Comparison of ENCODE assay signal across 1 cellular context in genomic region chr17:781920-782731, GRCh38.
TF ChIP-seq lines count a peak whose summit lies in the region.

A gene with protein sequence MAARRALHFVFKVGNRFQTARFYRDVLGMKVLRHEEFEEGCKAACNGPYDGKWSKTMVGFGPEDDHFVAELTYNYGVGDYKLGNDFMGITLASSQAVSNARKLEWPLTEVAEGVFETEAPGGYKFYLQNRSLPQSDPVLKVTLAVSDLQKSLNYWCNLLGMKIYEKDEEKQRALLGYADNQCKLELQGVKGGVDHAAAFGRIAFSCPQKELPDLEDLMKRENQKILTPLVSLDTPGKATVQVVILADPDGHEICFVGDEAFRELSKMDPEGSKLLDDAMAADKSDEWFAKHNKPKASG (minus strand): TSS chr17:782280. CDS start chr17:782255, 25 bp downstream.
A gene with protein sequence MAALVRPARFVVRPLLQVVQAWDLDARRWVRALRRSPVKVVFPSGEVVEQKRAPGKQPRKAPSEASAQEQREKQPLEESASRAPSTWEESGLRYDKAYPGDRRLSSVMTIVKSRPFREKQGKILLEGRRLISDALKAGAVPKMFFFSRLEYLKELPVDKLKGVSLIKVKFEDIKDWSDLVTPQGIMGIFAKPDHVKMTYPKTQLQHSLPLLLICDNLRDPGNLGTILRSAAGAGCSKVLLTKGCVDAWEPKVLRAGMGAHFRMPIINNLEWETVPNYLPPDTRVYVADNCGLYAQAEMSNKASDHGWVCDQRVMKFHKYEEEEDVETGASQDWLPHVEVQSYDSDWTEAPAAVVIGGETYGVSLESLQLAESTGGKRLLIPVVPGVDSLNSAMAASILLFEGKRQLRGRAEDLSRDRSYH (plus strand): TSS chr17:782353. CDS start chr17:782379, 26 bp downstream.

TF ChIP-seq in K562, 482 proteins besides CTCF, POLR2A, EP300 and RAD21 (continued from another document and continues in another):
- TF ChIP-seq CREB5 (CRISPR knock-in tag; IDR thresholded peaks at IDR 0.05) (no peak), FOXA3 (CRISPR knock-in tag; conservative IDR thresholded peaks at IDR 0.05 in 1 of 2, IDR thresholded peaks at IDR 0.05 in 1 of 2) (no peak), XRCC4 (IDR thresholded peaks at IDR 0.05; ENCODE audit: extremely low read depth, insufficient read depth, insufficient read length) (no peak), MXD1 (CRISPR knock-in tag; IDR thresholded peaks at IDR 0.05; ENCODE audit: borderline replicate concordance, poor library complexity, severe bottlenecking) (peak; percentile 89), ZNF740 (CRISPR knock-in tag; IDR thresholded peaks at IDR 0.05) (no peak), ZNF740 (tag; IDR thresholded peaks at IDR 0.05) (no peak), RHOXF2B (CRISPR knock-in tag; conservative IDR thresholded peaks at IDR 0.05) (no peak), RNF2 (IDR thresholded peaks at IDR 0.05) (0 out of 2 replicates have a peak, but pooled peaks have one; percentile 35), FOXM1 (IDR thresholded peaks at IDR 0.05; ENCODE audit: low read depth) (no peak), FOXM1 (CRISPR knock-in tag; IDR thresholded peaks at IDR 0.05; ENCODE audit: low read depth) (no peak), ZNF134 (CRISPR knock-in tag; conservative IDR thresholded peaks at IDR 0.05) (no peak), IRF1 (CRISPR knock-in tag; IDR thresholded peaks at IDR 0.05; ENCODE audit: borderline replicate concordance) (no peak), KLF6 (CRISPR knock-in tag; IDR thresholded peaks at IDR 0.05; ENCODE audit: borderline replicate concordance) (no peak), ZSCAN32 (CRISPR knock-in tag; IDR thresholded peaks at IDR 0.05) (no peak), GABPB1 (CRISPR knock-in tag; IDR thresholded peaks at IDR 0.05) (peak; percentile 42), TEAD4 (IDR thresholded peaks at IDR 0.05; ENCODE audit: low read length) (no peak), TEAD4 (CRISPR knock-in tag; IDR thresholded peaks at IDR 0.05; ENCODE audit: borderline replicate concordance) (no peak), ZNF395 (CRISPR knock-in tag; IDR thresholded peaks at IDR 0.05) (0 out of 2 replicates have a peak, but pooled peaks have one; percentile 72), POLR2G (IDR thresholded peaks at IDR 0.05; ENCODE audit: low read depth, low read length) (peak; percentile 93), HIVEP1 (CRISPR knock-in tag; IDR thresholded peaks at IDR 0.05) (no peak), PTBP1 (IDR thresholded peaks at IDR 0.05; ENCODE audit: low read depth, low read length) (no peak), HDAC2 (IDR thresholded peaks at IDR 0.05) (peak; percentile 62), GTF2B (IDR thresholded peaks at IDR 0.05; ENCODE audit: extremely low read depth, insufficient read length) (no peak), POLR3A (IDR thresholded peaks at IDR 0.05; ENCODE audit: borderline replicate concordance, extremely low read depth, insufficient read depth, insufficient read length) (no peak), ZFP36 (IDR thresholded peaks at IDR 0.05; ENCODE audit: low read depth, low read length, partially characterized antibody) (no peak), MYNN (IDR thresholded peaks at IDR 0.05) (no peak), MYNN (CRISPR knock-in tag; IDR thresholded peaks at IDR 0.05) (no peak), ARNT (IDR thresholded peaks at IDR 0.05) (no peak), ADNP (tag; IDR thresholded peaks at IDR 0.05) (no peak), TAF1 (IDR thresholded peaks at IDR 0.05; ENCODE audit: control insufficient read depth, extremely low read depth, insufficient read depth, low read length, severe bottlenecking) (peak; percentile 79), ZNF512 (tag; IDR thresholded peaks at IDR 0.05) (no peak), KDM5B (IDR thresholded peaks at IDR 0.05; ENCODE audit: insufficient replicate concordance, low read depth, low read length) (peak; percentile 57), ZBTB7A (IDR thresholded peaks at IDR 0.05; ENCODE audit: borderline replicate concordance, control insufficient read depth, low read depth, low read length) (peak; percentile 89), RBBP5 (IDR thresholded peaks at IDR 0.05; ENCODE audit: borderline replicate concordance, insufficient read depth, low read length, poor library complexity, severe bottlenecking) (peak; percentile 99)
- TF ChIP-seq, protein P1, sequence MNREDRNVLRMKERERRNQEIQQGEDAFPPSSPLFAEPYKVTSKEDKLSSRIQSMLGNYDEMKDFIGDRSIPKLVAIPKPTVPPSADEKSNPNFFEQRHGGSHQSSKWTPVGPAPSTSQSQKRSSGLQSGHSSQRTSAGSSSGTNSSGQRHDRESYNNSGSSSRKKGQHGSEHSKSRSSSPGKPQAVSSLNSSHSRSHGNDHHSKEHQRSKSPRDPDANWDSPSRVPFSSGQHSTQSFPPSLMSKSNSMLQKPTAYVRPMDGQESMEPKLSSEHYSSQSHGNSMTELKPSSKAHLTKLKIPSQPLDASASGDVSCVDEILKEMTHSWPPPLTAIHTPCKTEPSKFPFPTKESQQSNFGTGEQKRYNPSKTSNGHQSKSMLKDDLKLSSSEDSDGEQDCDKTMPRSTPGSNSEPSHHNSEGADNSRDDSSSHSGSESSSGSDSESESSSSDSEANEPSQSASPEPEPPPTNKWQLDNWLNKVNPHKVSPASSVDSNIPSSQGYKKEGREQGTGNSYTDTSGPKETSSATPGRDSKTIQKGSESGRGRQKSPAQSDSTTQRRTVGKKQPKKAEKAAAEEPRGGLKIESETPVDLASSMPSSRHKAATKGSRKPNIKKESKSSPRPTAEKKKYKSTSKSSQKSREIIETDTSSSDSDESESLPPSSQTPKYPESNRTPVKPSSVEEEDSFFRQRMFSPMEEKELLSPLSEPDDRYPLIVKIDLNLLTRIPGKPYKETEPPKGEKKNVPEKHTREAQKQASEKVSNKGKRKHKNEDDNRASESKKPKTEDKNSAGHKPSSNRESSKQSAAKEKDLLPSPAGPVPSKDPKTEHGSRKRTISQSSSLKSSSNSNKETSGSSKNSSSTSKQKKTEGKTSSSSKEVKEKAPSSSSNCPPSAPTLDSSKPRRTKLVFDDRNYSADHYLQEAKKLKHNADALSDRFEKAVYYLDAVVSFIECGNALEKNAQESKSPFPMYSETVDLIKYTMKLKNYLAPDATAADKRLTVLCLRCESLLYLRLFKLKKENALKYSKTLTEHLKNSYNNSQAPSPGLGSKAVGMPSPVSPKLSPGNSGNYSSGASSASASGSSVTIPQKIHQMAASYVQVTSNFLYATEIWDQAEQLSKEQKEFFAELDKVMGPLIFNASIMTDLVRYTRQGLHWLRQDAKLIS (CRISPR knock-in tag; IDR thresholded peaks at IDR 0.05): no peak
- TF ChIP-seq, protein P2, sequence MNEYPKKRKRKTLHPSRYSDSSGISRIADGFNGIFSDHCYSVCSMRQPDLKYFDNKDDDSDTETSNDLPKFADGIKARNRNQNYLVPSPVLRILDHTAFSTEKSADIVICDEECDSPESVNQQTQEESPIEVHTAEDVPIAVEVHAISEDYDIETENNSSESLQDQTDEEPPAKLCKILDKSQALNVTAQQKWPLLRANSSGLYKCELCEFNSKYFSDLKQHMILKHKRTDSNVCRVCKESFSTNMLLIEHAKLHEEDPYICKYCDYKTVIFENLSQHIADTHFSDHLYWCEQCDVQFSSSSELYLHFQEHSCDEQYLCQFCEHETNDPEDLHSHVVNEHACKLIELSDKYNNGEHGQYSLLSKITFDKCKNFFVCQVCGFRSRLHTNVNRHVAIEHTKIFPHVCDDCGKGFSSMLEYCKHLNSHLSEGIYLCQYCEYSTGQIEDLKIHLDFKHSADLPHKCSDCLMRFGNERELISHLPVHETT (CRISPR knock-in tag; conservative IDR thresholded peaks at IDR 0.05 in 1 of 2, IDR thresholded peaks at IDR 0.05 in 1 of 2): 0 out of 4 replicates have a peak, but pooled peaks of 1 of the 2 experiments have one; percentile 55
- TF ChIP-seq, protein P3, sequence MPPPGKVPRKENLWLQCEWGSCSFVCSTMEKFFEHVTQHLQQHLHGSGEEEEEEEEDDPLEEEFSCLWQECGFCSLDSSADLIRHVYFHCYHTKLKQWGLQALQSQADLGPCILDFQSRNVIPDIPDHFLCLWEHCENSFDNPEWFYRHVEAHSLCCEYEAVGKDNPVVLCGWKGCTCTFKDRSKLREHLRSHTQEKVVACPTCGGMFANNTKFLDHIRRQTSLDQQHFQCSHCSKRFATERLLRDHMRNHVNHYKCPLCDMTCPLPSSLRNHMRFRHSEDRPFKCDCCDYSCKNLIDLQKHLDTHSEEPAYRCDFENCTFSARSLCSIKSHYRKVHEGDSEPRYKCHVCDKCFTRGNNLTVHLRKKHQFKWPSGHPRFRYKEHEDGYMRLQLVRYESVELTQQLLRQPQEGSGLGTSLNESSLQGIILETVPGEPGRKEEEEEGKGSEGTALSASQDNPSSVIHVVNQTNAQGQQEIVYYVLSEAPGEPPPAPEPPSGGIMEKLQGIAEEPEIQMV (tag; conservative IDR thresholded peaks at IDR 0.05; ENCODE audit: low read depth): no peak
- TF ChIP-seq, protein P4, sequence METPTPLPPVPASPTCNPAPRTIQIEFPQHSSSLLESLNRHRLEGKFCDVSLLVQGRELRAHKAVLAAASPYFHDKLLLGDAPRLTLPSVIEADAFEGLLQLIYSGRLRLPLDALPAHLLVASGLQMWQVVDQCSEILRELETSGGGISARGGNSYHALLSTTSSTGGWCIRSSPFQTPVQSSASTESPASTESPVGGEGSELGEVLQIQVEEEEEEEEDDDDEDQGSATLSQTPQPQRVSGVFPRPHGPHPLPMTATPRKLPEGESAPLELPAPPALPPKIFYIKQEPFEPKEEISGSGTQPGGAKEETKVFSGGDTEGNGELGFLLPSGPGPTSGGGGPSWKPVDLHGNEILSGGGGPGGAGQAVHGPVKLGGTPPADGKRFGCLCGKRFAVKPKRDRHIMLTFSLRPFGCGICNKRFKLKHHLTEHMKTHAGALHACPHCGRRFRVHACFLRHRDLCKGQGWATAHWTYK (CRISPR knock-in tag; IDR thresholded peaks at IDR 0.05): peak; percentile 100
